ENCODE assay signal across 25 cellular contexts in genomic region chr7:4049202-4049601, GRCh38.
"Had no signal": no experiment of that assay in that cellular context is flagged by ENCODE, and none has a peak within 500 bp of the region (broad histone marks: within the 10 kb centered on the region; RNA-seq: fewer than 3 reads in every experiment).

No MANE protein-coding gene starts in this region.

- H3K4me3 Mint-ChIP-seq: memory B cell; naive thymus-derived CD4-positive, alpha-beta T cell; natural killer cell treated with Interleukin-12 subunit alpha and Interleukin-12 subunit beta and Interleukin-15 and Interleukin-18, amount 100 ng/mL, for 72 hours; stimulated activated memory B cell treated with anti-CD40 and anti-IgM and Interleukin-4, amounts not matched to agents 10 μg/mL and 1 μg/mL and 100 μg/mL, for 72 hours; stimulated activated naive CD8-positive, alpha-beta T cell treated with anti-CD3 and anti-CD28 coated beads, Interleukin-15, amount 100 ng/mL, for 72 hours had no signal

- H3K9me3 ChIP-seq: heart right ventricle, left lung, mucosa of descending colon, psoas muscle, right lobe of liver, tibial nerve, upper lobe of right lung, uterus had no signal

- H3K27me3 Mint-ChIP-seq: stimulated activated naive CD8-positive, alpha-beta T cell treated with anti-CD3 and anti-CD28 coated beads, Interleukin-15, amount 100 ng/mL, for 72 hours had no signal

- H3K27ac Mint-ChIP-seq: memory B cell; naive thymus-derived CD4-positive, alpha-beta T cell; natural killer cell treated with Interleukin-12 subunit alpha and Interleukin-12 subunit beta and Interleukin-15 and Interleukin-18, amount 100 ng/mL, for 72 hours; stimulated activated memory B cell treated with anti-CD40 and anti-IgM and Interleukin-4, amounts not matched to agents 10 μg/mL and 1 μg/mL and 100 μg/mL, for 72 hours had no signal

- H3K4me3 ChIP-seq: heart right ventricle, hepatocyte, left lung, mucosa of descending colon, psoas muscle, right lobe of liver, smooth muscle cell, tibial nerve, upper lobe of right lung, uterus had no signal

- H3K27me3 ChIP-seq: hepatocyte, left lung, right lobe of liver, tibial nerve, upper lobe of right lung, uterus had no signal

- H3K36me3 ChIP-seq: heart right ventricle, left lung, right lobe of liver, upper lobe of right lung, uterus had no signal

- ATAC-seq: heart right ventricle; left lung; mucosa of descending colon; naive thymus-derived CD4-positive, alpha-beta T cell; natural killer cell treated with Interleukin-12 subunit alpha and Interleukin-12 subunit beta and Interleukin-15 and Interleukin-18, amount 100 ng/mL, for 72 hours; psoas muscle; right lobe of liver; stimulated activated memory B cell treated with anti-CD40 and anti-IgM and Interleukin-4, amounts not matched to agents 10 μg/mL and 1 μg/mL and 100 μg/mL, for 72 hours; stimulated activated naive CD8-positive, alpha-beta T cell treated with anti-CD3 and anti-CD28 coated beads, Interleukin-15, amount 100 ng/mL, for 72 hours; upper lobe of right lung had no signal

- DNase-seq: heart right ventricle; islet precursor cell; midbrain; mucosa of descending colon; naive thymus-derived CD4-positive, alpha-beta T cell; nucleus accumbens; psoas muscle; stimulated activated CD4-positive, alpha-beta T cell treated with anti-CD3 and anti-CD28 coated beads, Interleukin-1b, Interleukin-23, amount 100 ng/mL, for 48 hours; stimulated activated CD4-positive, alpha-beta T cell treated with anti-CD3 and anti-CD28 coated beads, Interleukin-2, amount 100 ng/mL, for 48 hours; stimulated activated CD4-positive, alpha-beta T cell treated with anti-CD3 and anti-CD28 coated beads, Interleukin-4, amount 100 ng/mL, for 4 hours; stimulated activated CD8-positive, alpha-beta memory T cell treated with anti-CD3 and anti-CD28 coated beads, Interleukin-4, amount 100 ng/mL, for 48 hours; stimulated activated naive CD4-positive, alpha-beta T cell treated with Interleukin-2 at 50 U/mL for 16 hours; stimulated activated naive CD8-positive, alpha-beta T cell treated with anti-CD3 and anti-CD28 coated beads, Interleukin-15, amount 100 ng/mL, for 72 hours; substantia nigra; upper lobe of right lung; uterus had no signal

- H3K9me3 Mint-ChIP-seq: naive thymus-derived CD4-positive, alpha-beta T cell; natural killer cell treated with Interleukin-12 subunit alpha and Interleukin-12 subunit beta and Interleukin-15 and Interleukin-18, amount 100 ng/mL, for 72 hours; stimulated activated memory B cell treated with anti-CD40 and anti-IgM and Interleukin-4, amounts not matched to agents 10 μg/mL and 1 μg/mL and 100 μg/mL, for 72 hours; stimulated activated naive CD8-positive, alpha-beta T cell treated with anti-CD3 and anti-CD28 coated beads, Interleukin-15, amount 100 ng/mL, for 72 hours had no signal

- H3K4me1 ChIP-seq: heart right ventricle, left lung, parathyroid adenoma, psoas muscle, right lobe of liver, tibial nerve, upper lobe of right lung, uterus had no signal

- H3K27ac ChIP-seq: heart right ventricle, hepatocyte, left lung, parathyroid adenoma, psoas muscle, right lobe of liver, tibial nerve, upper lobe of right lung, uterus had no signal

- H3K4me1 Mint-ChIP-seq: stimulated activated naive CD8-positive, alpha-beta T cell treated with anti-CD3 and anti-CD28 coated beads, Interleukin-15, amount 100 ng/mL, for 72 hours had no signal

- H3K36me3 Mint-ChIP-seq: memory B cell; natural killer cell treated with Interleukin-12 subunit alpha and Interleukin-12 subunit beta and Interleukin-15 and Interleukin-18, amount 100 ng/mL, for 72 hours; stimulated activated memory B cell treated with anti-CD40 and anti-IgM and Interleukin-4, amounts not matched to agents 10 μg/mL and 1 μg/mL and 100 μg/mL, for 72 hours had no signal
